Comparison of ENCODE assay signal across 1 cellular context in genomic region chr3:30418443-30418842, GRCh38.
TF ChIP-seq lines count a peak whose summit lies in the region.

No MANE protein-coding gene starts in this region.

TF ChIP-seq in IMR-90, 13 proteins besides CTCF, POLR2A, EP300 and RAD21 (continued from another document):
- TF ChIP-seq MXI1 (IDR thresholded peaks at IDR 0.05; ENCODE audit: borderline replicate concordance, low read depth, low read length): no peak
- TF ChIP-seq RCOR1 (IDR thresholded peaks at IDR 0.05; ENCODE audit: insufficient replicate concordance, low read length): no peak
- TF ChIP-seq RFX5 (IDR thresholded peaks at IDR 0.05; ENCODE audit: low read depth, low read length): no peak
